Comparison of ENCODE assay signal across 38 cellular contexts in genomic region chr1:158821723-158822122, GRCh38. TPM values are rescaled to one million over a fixed set of nuclear protein-coding genes. Genes with fewer than 3 reads are reported as not detected.
"Had no signal": no experiment of that assay in that cellular context is flagged by ENCODE, and none has a peak within 500 bp of the region (broad histone marks: within the 10 kb centered on the region; RNA-seq: fewer than 3 reads in every experiment).

No MANE protein-coding gene starts in this region.

- H3K9me3 ChIP-seq: MG63 had no signal

- H3K27me3 ChIP-seq: MG63 had no signal

- DNase-seq: Karpas-422, Kasumi-1, MG63, MM.1S, MV-4-11, NCI-H1048, NCI-H1092, NCI-H1092 treated with DMSO at 0.1 percent for 48 hours, NCI-H1105, NCI-H1105 treated with DMSO at 0.1 percent for 48 hours, NCI-H1417, NCI-H1417 treated with DMSO at 0.1 percent for 48 hours, NCI-H1436, NCI-H1436 treated with DMSO at 0.1 percent for 48 hours, NCI-H146, NCI-H1694, NCI-H1694 treated with DMSO at 0.1 percent for 48 hours, NCI-H187, NCI-H187 treated with DMSO at 0.1 percent for 48 hours, NCI-H1930, NCI-H2029, NCI-H2029 treated with DMSO at 0.1 percent for 48 hours, NCI-H2081, NCI-H2081 treated with DMSO at 0.1 percent for 48 hours, NCI-H2107, NCI-H2171, NCI-H2171 treated with DMSO at 0.1 percent for 48 hours, NCI-H2227 treated with DMSO at 0.1 percent for 48 hours, NCI-H226, NCI-H345, NCI-H446, NCI-H446 treated with DMSO at 0.1 percent for 48 hours, NCI-H510A, NCI-H510A treated with DMSO at 0.1 percent for 48 hours had no signal

- H3K36me3 ChIP-seq: MG63 had no signal

- H3K4me3 ChIP-seq: MG63 had no signal

RNA-seq across cellular contexts. Expression of gene MNDA, which starts 9.4 kb away (rescaled TPM):
- total RNA-seq: LHCN-M2, M059J, MCF 10A, NCI-H460 had no signal

RNA-seq across cellular contexts. Expression of gene OR6N2, which starts 40.7 kb away (rescaled TPM):
- total RNA-seq: LHCN-M2, M059J, MCF 10A, NCI-H460 had no signal

RNA-seq across cellular contexts. Expression of gene OR6N1, which starts 49.7 kb away (rescaled TPM):
- total RNA-seq: LHCN-M2, M059J, MCF 10A, NCI-H460 had no signal
